Comparison of ENCODE assay signal across 17 cellular contexts in genomic region chr5:39506216-39506615, GRCh38.
DNase-seq lines count a peak whose midpoint lies in the region; ATAC-seq and TF ChIP-seq lines count a peak whose summit lies in the region.
"Had no signal": no experiment of that assay in that cellular context is flagged by ENCODE, and none has a peak within 500 bp of the region (broad histone marks: within the 10 kb centered on the region; RNA-seq: fewer than 3 reads in every experiment).

No MANE protein-coding gene starts in this region.

- H3K4me1 ChIP-seq in heart right ventricle (peaks cover 0 to 32% (median 18%) of the 10 kb centered on the region in 9 donors), sigmoid colon (peaks cover 0 to 20% (median 10%) of the 10 kb centered on the region in 4 donors)
- H3K4me1 ChIP-seq: Caco-2 had no signal

- DNase-seq in AG10803 (ENCODE audit: low read depth), result peak; percentile 25
- peak; percentile 66 for DNase-seq in LHCN-M2 (ENCODE audit: low read depth)
- DNase-seq in heart right ventricle, result no peak
- peak; percentile 74 for DNase-seq in sigmoid colon
- DNase-seq in NCI-H146 treated with DMSO at 0.1 percent for 48 hours (lab: John Stamatoyannopoulos, UW; ENCODE audit: unreplicated experiment), result no peak
- DNase-seq in activated gamma-delta T cell (lab: John Stamatoyannopoulos, UW), result no peak
- no peak for DNase-seq in germinal center (ENCODE audit: low spot score)
- DNase-seq: Caco-2; CD4-positive, alpha-beta T cell; HCEC 1CT; Kasumi-1; MM.1S; NCI-H1092; NCI-H1436 treated with DMSO at 0.1 percent for 48 hours; NCI-H2081 treated with DMSO at 0.1 percent for 48 hours had no signal

- TF ChIP-seq EP300 in sigmoid colon (IDR thresholded peaks at IDR 0.05), result no peak

- ATAC-seq in heart right ventricle, result peak in 7 of 8 donors; percentile 24 to 62 (median 46)
- ATAC-seq: Panc1 had no signal

- H3K27ac ChIP-seq in heart right ventricle (peak overlapping the region in 3 of 10 donors; percentile 2 to 53 (median 45)), sigmoid colon (peak overlapping the region in 3 of 4 donors; percentile 9 to 43 (median 24))
- H3K27ac ChIP-seq: HL-60 had no signal

- intact Hi-C loops in heart right ventricle (cut with DNase I) (no loop called here), sigmoid colon (cut with DNase I) (no loop called here)

- WGBS in heart right ventricle, 2 donors, result 81 to 86% methylated on average over 5 of the region's 5 CpGs
- WGBS in sigmoid colon, 2 donors, result 88 to 93% methylated on average over 5 of the region's 5 CpGs

- H3K27me3 ChIP-seq in heart right ventricle (no peaks in the 10 kb centered on the region), sigmoid colon (no peaks in the 10 kb centered on the region)

- no peak overlapping the region for H3K4me3 ChIP-seq in AG10803 (ENCODE audit: low read length)
- no peak overlapping the region for H3K4me3 ChIP-seq in heart right ventricle
- H3K4me3 ChIP-seq in sigmoid colon, result no peak overlapping the region

- no peaks in the 10 kb centered on the region for H3K9me3 ChIP-seq in heart right ventricle
- no peaks in the 10 kb centered on the region for H3K9me3 ChIP-seq in sigmoid colon
- H3K9me3 ChIP-seq: Caco-2 had no signal

- H3K36me3 ChIP-seq in heart right ventricle (no peaks in the 10 kb centered on the region), sigmoid colon (no peaks in the 10 kb centered on the region)

- TF ChIP-seq CTCF in AG10803 (conservative IDR thresholded peaks at IDR 0.05; ENCODE audit: low read length) (no peak), heart right ventricle (IDR thresholded peaks at IDR 0.05) (no peak), sigmoid colon (IDR thresholded peaks at IDR 0.05) (no peak)

- no peak for TF ChIP-seq POLR2A in sigmoid colon (IDR thresholded peaks at IDR 0.05)

Comparison
In these comparisons a context has a peak if more than half of its experiments do, and no peak if none do; other contexts are left out.
1. DNase-seq: peak in AG10803 (single experiment), LHCN-M2 (single experiment) and sigmoid colon (single experiment); none in heart right ventricle (0 of 2), NCI-H146 treated with DMSO at 0.1 percent for 48 hours (single experiment), activated gamma-delta T cell (single experiment) and germinal center (single experiment).